30 cellular contexts compared by ENCODE assay signal in genomic region chr16:66851166-66851964, GRCh38. TPM values are rescaled to one million over a fixed set of nuclear protein-coding genes. Genes with fewer than 3 reads are reported as not detected.
"Had no signal": no experiment of that assay in that cellular context is flagged by ENCODE, and none has a peak within 500 bp of the region (broad histone marks: within the 10 kb centered on the region; RNA-seq: fewer than 3 reads in every experiment).

No MANE protein-coding gene starts in this region.

- H3K27ac ChIP-seq: adrenal gland, breast epithelium, KMS-11, Peyer's patch, RWPE1, SJSA1 had no signal

- H3K9me3 Mint-ChIP-seq: activated CD4-positive, alpha-beta memory T cell treated with anti-CD3 and anti-CD28 coated beads for 36 hours; activated CD4-positive, alpha-beta T cell treated with anti-CD3 and anti-CD28 coated beads, Interleukin-2, amount 10 ng/mL, durations not matched to agents 7 days and 5 days; activated naive CD8-positive, alpha-beta T cell treated with anti-CD3 and anti-CD28 coated beads, Interleukin-2, amount 10 ng/mL, durations not matched to agents 7 days and 5 days; activated T-cell treated with anti-CD3 and anti-CD28 coated beads, Interleukin-2, amount 50 U/mL, for 4 hours; activated T-helper 17 cell treated with anti-CD3 and anti-CD28 coated beads, Interleukin-2, amount 50 U/mL, for 72 hours; WTC11 had no signal

- H3K4me1 Mint-ChIP-seq: activated T-helper 17 cell treated with anti-CD3 and anti-CD28 coated beads, Interleukin-2, amount 50 U/mL, for 72 hours; WTC11 had no signal

- H3K27me3 ChIP-seq: adrenal gland, Peyer's patch had no signal

- DNase-seq: activated CD4-positive, alpha-beta memory T cell treated with anti-CD3 and anti-CD28 coated beads for 36 hours; activated CD4-positive, alpha-beta T cell treated with anti-CD3 and anti-CD28 coated beads for 1 hour; activated CD4-positive, alpha-beta T cell treated with anti-CD3 and anti-CD28 coated beads, Interleukin-2, amount 10 ng/mL, durations not matched to agents 7 days and 5 days; activated CD8-positive, alpha-beta memory T cell treated with anti-CD3 and anti-CD28 coated beads for 24 hours; activated gamma-delta T cell; activated naive CD4-positive, alpha-beta T cell treated with anti-CD3 and anti-CD28 coated beads, Interleukin-2, amount 50 U/mL, for 16 hours; activated naive CD8-positive, alpha-beta T cell treated with anti-CD3 and anti-CD28 coated beads, Interleukin-2, amount 10 ng/mL, durations not matched to agents 7 days and 5 days; activated T-cell treated with anti-CD3 and anti-CD28 coated beads, Interleukin-2, amount 50 U/mL, for 4 hours; adrenal gland; anterior cingulate cortex; caudate nucleus; NCI-H1092 treated with DMSO at 0.1 percent for 48 hours; NCI-H1417 treated with DMSO at 0.1 percent for 48 hours; NCI-H1694; NCI-H2029; NCI-H345; NCI-H510A; NCI-H69; Peyer's patch; SHP77; T-helper 17 cell; T-helper 9 cell had no signal

- H3K36me3 ChIP-seq: adrenal gland, breast epithelium, Peyer's patch, SJSA1 had no signal

- H3K4me1 ChIP-seq: adrenal gland, breast epithelium, Peyer's patch, SJSA1 had no signal

- H3K4me2 ChIP-seq: KMS-11 had no signal

- H3K4me3 Mint-ChIP-seq: activated CD4-positive, alpha-beta memory T cell treated with anti-CD3 and anti-CD28 coated beads for 36 hours; activated CD4-positive, alpha-beta T cell treated with anti-CD3 and anti-CD28 coated beads, Interleukin-2, amount 10 ng/mL, durations not matched to agents 7 days and 5 days; activated naive CD8-positive, alpha-beta T cell treated with anti-CD3 and anti-CD28 coated beads, Interleukin-2, amount 10 ng/mL, durations not matched to agents 7 days and 5 days; activated T-cell treated with anti-CD3 and anti-CD28 coated beads, Interleukin-2, amount 50 U/mL, for 4 hours; activated T-helper 17 cell treated with anti-CD3 and anti-CD28 coated beads, Interleukin-2, amount 50 U/mL, for 72 hours; T-helper 17 cell; WTC11 had no signal

- H3K9ac ChIP-seq: KMS-11 had no signal

- H3K4me3 ChIP-seq: adrenal gland, breast epithelium, Peyer's patch, SJSA1 had no signal

- H3K9me3 ChIP-seq: adrenal gland, breast epithelium, Peyer's patch, SJSA1 had no signal

- H3K27ac Mint-ChIP-seq: activated CD4-positive, alpha-beta memory T cell treated with anti-CD3 and anti-CD28 coated beads for 36 hours; activated CD4-positive, alpha-beta T cell treated with anti-CD3 and anti-CD28 coated beads, Interleukin-2, amount 10 ng/mL, durations not matched to agents 7 days and 5 days; activated naive CD8-positive, alpha-beta T cell treated with anti-CD3 and anti-CD28 coated beads, Interleukin-2, amount 10 ng/mL, durations not matched to agents 7 days and 5 days; activated T-helper 17 cell treated with anti-CD3 and anti-CD28 coated beads, Interleukin-2, amount 50 U/mL, for 72 hours; T-helper 17 cell; WTC11 had no signal

- H3K36me3 Mint-ChIP-seq: activated CD4-positive, alpha-beta memory T cell treated with anti-CD3 and anti-CD28 coated beads for 36 hours; activated naive CD8-positive, alpha-beta T cell treated with anti-CD3 and anti-CD28 coated beads, Interleukin-2, amount 10 ng/mL, durations not matched to agents 7 days and 5 days; WTC11 had no signal

RNA-seq across cellular contexts. Expression of gene CA7, which starts 7.2 kb away (rescaled TPM):
- total RNA-seq: activated CD4-positive, alpha-beta T cell treated with anti-CD3 and anti-CD28 coated beads, Interleukin-2, amount 10 ng/mL, durations not matched to agents 7 days and 5 days; activated naive CD8-positive, alpha-beta T cell treated with anti-CD3 and anti-CD28 coated beads, Interleukin-2, amount 10 ng/mL, durations not matched to agents 7 days and 5 days; activated T-helper 17 cell treated with anti-CD3 and anti-CD28 coated beads, Interleukin-2, amount 50 U/mL, for 72 hours; adrenal gland; cerebellum; MCF 10A; SJSA1; T-helper 17 cell had no signal
- polyA plus RNA-seq: adrenal gland had no signal

RNA-seq across cellular contexts. Expression of gene TERB1, which starts 50.0 kb away (rescaled TPM):
- total RNA-seq: activated CD4-positive, alpha-beta memory T cell treated with anti-CD3 and anti-CD28 coated beads for 36 hours; activated naive CD8-positive, alpha-beta T cell treated with anti-CD3 and anti-CD28 coated beads, Interleukin-2, amount 10 ng/mL, durations not matched to agents 7 days and 5 days; activated T-cell treated with anti-CD3 and anti-CD28 coated beads, Interleukin-2, amount 50 U/mL, for 4 hours; adrenal gland; cerebellum; WTC11 had no signal
- polyA plus RNA-seq: adrenal gland had no signal
